ENCODE assay signal across 1 cellular context in the genomic region with DNA sequence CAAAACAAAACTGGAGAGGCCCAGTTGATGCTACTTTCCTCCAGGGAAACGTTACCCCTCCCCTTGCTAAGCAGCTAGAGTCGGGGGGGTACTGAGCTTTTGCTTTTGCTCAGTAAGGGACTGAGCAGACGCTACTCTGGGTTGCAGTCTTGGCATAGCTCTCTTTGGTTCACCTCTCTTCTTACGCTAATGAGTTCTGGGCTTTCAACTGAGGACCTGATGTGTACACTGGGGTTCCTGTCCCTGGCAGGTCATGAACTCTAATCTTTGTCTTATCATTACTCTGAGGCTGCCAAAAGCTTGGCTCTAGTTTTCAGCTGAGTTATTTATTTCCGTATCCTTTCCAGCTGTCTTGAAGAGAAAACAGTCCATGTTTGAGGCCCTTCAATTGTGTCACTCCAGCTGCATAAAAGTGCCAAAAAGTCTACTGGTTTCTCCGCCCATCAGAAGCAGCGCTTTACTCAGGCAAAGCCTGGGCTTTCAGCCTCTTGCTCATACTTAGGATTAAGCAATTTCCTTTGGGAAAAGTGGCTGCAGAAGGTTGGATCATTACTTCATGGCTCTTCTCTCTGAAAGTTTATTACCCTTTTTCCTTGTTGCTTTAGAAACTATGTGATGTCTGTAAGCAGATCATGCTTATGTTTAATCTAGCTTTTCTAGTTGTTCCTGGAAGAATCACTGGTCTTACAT.
TF ChIP-seq lines count a peak whose summit lies in the region.

No MANE protein-coding gene starts in this region.

TF ChIP-seq in HepG2, 621 proteins besides CTCF, POLR2A, EP300 and RAD21 (continued from another document):
- 0 out of 2 replicates have a peak, but pooled peaks have one; percentile 0 for TF ChIP-seq CEBPB (IDR thresholded peaks at IDR 0.05; ENCODE audit: borderline replicate concordance, low read depth, low read length)
- TF ChIP-seq NFIC (IDR thresholded peaks at IDR 0.05; ENCODE audit: low read length), result no peak
- TF ChIP-seq, protein P1, sequence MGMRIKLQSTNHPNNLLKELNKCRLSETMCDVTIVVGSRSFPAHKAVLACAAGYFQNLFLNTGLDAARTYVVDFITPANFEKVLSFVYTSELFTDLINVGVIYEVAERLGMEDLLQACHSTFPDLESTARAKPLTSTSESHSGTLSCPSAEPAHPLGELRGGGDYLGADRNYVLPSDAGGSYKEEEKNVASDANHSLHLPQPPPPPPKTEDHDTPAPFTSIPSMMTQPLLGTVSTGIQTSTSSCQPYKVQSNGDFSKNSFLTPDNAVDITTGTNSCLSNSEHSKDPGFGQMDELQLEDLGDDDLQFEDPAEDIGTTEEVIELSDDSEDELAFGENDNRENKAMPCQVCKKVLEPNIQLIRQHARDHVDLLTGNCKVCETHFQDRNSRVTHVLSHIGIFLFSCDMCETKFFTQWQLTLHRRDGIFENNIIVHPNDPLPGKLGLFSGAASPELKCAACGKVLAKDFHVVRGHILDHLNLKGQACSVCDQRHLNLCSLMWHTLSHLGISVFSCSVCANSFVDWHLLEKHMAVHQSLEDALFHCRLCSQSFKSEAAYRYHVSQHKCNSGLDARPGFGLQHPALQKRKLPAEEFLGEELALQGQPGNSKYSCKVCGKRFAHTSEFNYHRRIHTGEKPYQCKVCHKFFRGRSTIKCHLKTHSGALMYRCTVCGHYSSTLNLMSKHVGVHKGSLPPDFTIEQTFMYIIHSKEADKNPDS (CRISPR knock-in tag; IDR thresholded peaks at IDR 0.05), result no peak
